Comparison of ENCODE assay signal across 13 cellular contexts in the genomic region with DNA sequence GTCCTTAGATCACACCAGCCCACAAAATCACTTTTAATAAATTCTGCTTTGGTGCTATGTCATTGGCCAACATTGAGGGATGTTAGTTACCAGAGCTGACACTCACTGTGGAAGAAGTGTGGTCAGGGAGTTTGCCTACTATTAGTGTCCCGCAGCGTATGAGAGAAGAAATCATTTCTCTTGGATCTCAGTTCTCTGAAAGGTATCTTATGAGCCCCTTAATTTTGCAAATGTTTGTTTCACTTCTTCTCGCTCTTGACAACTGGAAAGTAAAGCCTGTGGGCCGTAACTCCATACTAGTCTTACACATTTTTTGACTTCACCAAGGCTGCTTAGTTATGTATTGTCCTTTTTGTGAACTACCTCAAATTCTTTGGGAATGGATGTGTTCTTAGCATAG.
"Had no signal": no experiment of that assay in that cellular context is flagged by ENCODE, and none has a peak within 500 bp of the region (broad histone marks: within the 10 kb centered on the region; RNA-seq: fewer than 3 reads in every experiment).

No MANE protein-coding gene starts in this region.

- H3K9me3 Mint-ChIP-seq: activated naive CD4-positive, alpha-beta T cell treated with anti-CD3 and anti-CD28 coated beads, Interleukin-2, amount 50 U/mL, for 24 hours had no signal

- DNase-seq: body of pancreas; central memory CD4-positive, alpha-beta T cell; effector CD8-positive, alpha-beta T cell; hippocampal formation; lower lobe of right lung; midbrain; small intestine; tibial artery; uterus had no signal

- H3K9me3 ChIP-seq: body of pancreas, lower lobe of right lung, tibial artery, uterus had no signal

- H3K9ac ChIP-seq: parathyroid adenoma had no signal

- H3K27ac ChIP-seq: body of pancreas, epithelial cell of prostate, lower lobe of right lung, parathyroid adenoma, tibial artery had no signal

- ATAC-seq: body of pancreas had no signal

- H3K4me1 ChIP-seq: body of pancreas, tibial artery, uterus had no signal

- H3K4me3 ChIP-seq: body of pancreas, coronary artery, lower lobe of right lung, tibial artery, uterus had no signal

- H3K36me3 ChIP-seq: lower lobe of right lung, tibial artery, uterus had no signal

- H3K79me2 ChIP-seq: parathyroid adenoma had no signal

- H3K27ac Mint-ChIP-seq: activated naive CD4-positive, alpha-beta T cell treated with anti-CD3 and anti-CD28 coated beads, Interleukin-2, amount 50 U/mL, for 24 hours had no signal

- H3K27me3 ChIP-seq: body of pancreas, tibial artery, uterus had no signal

- H2AFZ ChIP-seq: parathyroid adenoma had no signal

- H3K4me3 Mint-ChIP-seq: activated naive CD4-positive, alpha-beta T cell treated with anti-CD3 and anti-CD28 coated beads, Interleukin-2, amount 50 U/mL, for 24 hours had no signal

- H3K4me1 Mint-ChIP-seq: activated naive CD4-positive, alpha-beta T cell treated with anti-CD3 and anti-CD28 coated beads, Interleukin-2, amount 50 U/mL, for 24 hours had no signal

- FAIRE-seq: small intestine had no signal
